8 cellular contexts compared by ENCODE assay signal in genomic region chr12:23980826-23981225, GRCh38. TPM values are rescaled to one million over a fixed set of nuclear protein-coding genes. Genes with fewer than 3 reads are reported as not detected.
"Had no signal": no experiment of that assay in that cellular context is flagged by ENCODE, and none has a peak within 500 bp of the region (broad histone marks: within the 10 kb centered on the region; RNA-seq: fewer than 3 reads in every experiment).

No MANE protein-coding gene starts in this region.

- H3K4me3 ChIP-seq: GM23248 had no signal

- H3K27ac ChIP-seq: GM23248 had no signal

- H3K9ac ChIP-seq: GM23248 had no signal

- H2AFZ ChIP-seq: GM23248 had no signal

- DNase-seq: GM23248, GOT3, H7, HCEC 1CT, IMR-90, Kasumi-1, KG1 had no signal

RNA-seq across cellular contexts. Expression of gene SOX5, which starts 31.4 kb away (rescaled TPM):
- total RNA-seq: GM23248, HT-29 had no signal
- polyA plus RNA-seq: GM23248 had no signal
